Comparison of ENCODE assay signal across 8 cellular contexts in genomic region chr15:98881526-98882517, GRCh38.
DNase-seq lines count a peak whose midpoint lies in the region; ATAC-seq and TF ChIP-seq lines count a peak whose summit lies in the region.

No MANE protein-coding gene starts in this region.

- ATAC-seq in GM21367 (IDR thresholded peaks at IDR 0.05; ENCODE audit: unreplicated experiment) (peak; percentile 75), WTC11 (peak; percentile 67), HG02970 (IDR thresholded peaks at IDR 0.05; ENCODE audit: low FRiP score, unreplicated experiment) (no peak), GM21576 (IDR thresholded peaks at IDR 0.05; ENCODE audit: unreplicated experiment) (no peak)

- H3K27ac ChIP-seq in thymus (ENCODE audit: low read depth), result peak overlapping the region; percentile 33

- H3K27me3 Mint-ChIP-seq in WTC11 (ENCODE audit: low read depth), result no peaks in the 10 kb centered on the region

- no peaks in the 10 kb centered on the region for H3K9me3 ChIP-seq in thymus (ENCODE audit: control insufficient read depth)

- peaks cover 6% of the 10 kb centered on the region for H3K4me1 ChIP-seq in thymus (ENCODE audit: control insufficient read depth, insufficient read depth, low read length)

- H3K36me3 ChIP-seq in thymus (ENCODE audit: control insufficient read depth, insufficient read depth), result no peaks in the 10 kb centered on the region

- H3K27ac Mint-ChIP-seq in WTC11, result peak overlapping the region; percentile 48

- H3K36me3 Mint-ChIP-seq in WTC11, result no peaks in the 10 kb centered on the region

- TF ChIP-seq CTCF in WTC11 (IDR thresholded peaks at IDR 0.05), result peak; percentile 51

- POLR2A ChIA-PET in WTC11 (lab: Charles Lee), result no interaction called here

- no peak overlapping the region for H3K4me3 ChIP-seq in thymus (ENCODE audit: low read length)

- no peak overlapping the region for H3K4me3 Mint-ChIP-seq in WTC11

- H3K9me3 Mint-ChIP-seq in WTC11, result no peaks in the 10 kb centered on the region

- H3K27me3 ChIP-seq in thymus (ENCODE audit: control insufficient read depth, insufficient read depth), result no peaks in the 10 kb centered on the region

- WGBS in thymus, result 60% methylated on average over 14 of the region's 14 CpGs

- CTCF ChIA-PET in WTC11 (lab: Charles Lee), result interaction anchor here (0.5 to 2.5 kb wide), 25 partner anchors 9 to 363 kb away, joined by 3 to 12 read pairs (median 4); no protein-coding TSS in a partner anchor

- peak; percentile 3 for DNase-seq in DMS153 treated with DMSO at 0.1 percent for 48 hours (lab: John Stamatoyannopoulos, UW; ENCODE audit: unreplicated experiment)
- peak; percentile 31 for DNase-seq in NCI-H1105 treated with DMSO at 0.1 percent for 48 hours (lab: John Stamatoyannopoulos, UW)
- DNase-seq in WTC11 (ENCODE audit: low spot score), result no peak
- peak; percentile 50 for DNase-seq in iPS-NIHi11 (ENCODE audit: low spot score)

- H3K4me1 Mint-ChIP-seq in WTC11, result peaks cover 63% of the 10 kb centered on the region

TF ChIP-seq in WTC11, 78 proteins besides CTCF, POLR2A, EP300 and RAD21:
- TF ChIP-seq ZNF423 (CRISPR knock-in tag; IDR thresholded peaks at IDR 0.05) (no peak), HMGA2 (CRISPR knock-in tag; IDR thresholded peaks at IDR 0.05) (no peak), ZNF121 (CRISPR knock-in tag; IDR thresholded peaks at IDR 0.05) (peak; percentile 84), PRDM15 (CRISPR knock-in tag; IDR thresholded peaks at IDR 0.05) (0 out of 2 replicates have a peak, but pooled peaks have one; percentile 32), AFF4 (CRISPR knock-in tag; IDR thresholded peaks at IDR 0.05; ENCODE audit: borderline replicate concordance) (no peak)

Comparison
In these comparisons a context has a peak if more than half of its experiments do, and no peak if none do; other contexts are left out.
1. ATAC-seq: peak in GM21367 (single experiment) and WTC11 (single experiment); none in HG02970 (single experiment) and GM21576 (single experiment).